Comparison of ENCODE assay signal across 1 cellular context in genomic region chr6:73577605-73578160, GRCh38.
TF ChIP-seq lines count a peak whose summit lies in the region.

No MANE protein-coding gene starts in this region.

TF ChIP-seq in neural cell, 6 proteins besides CTCF, POLR2A, EP300 and RAD21:
- TF ChIP-seq REST (IDR thresholded peaks at IDR 0.05; ENCODE audit: borderline replicate concordance) (no peak), POLR2AphosphoS5 (IDR thresholded peaks at IDR 0.05) (no peak), EZH2 (IDR thresholded peaks at IDR 0.05; ENCODE audit: borderline replicate concordance, insufficient read depth, low read length, poor library complexity, severe bottlenecking) (no peak), MXI1 (conservative IDR thresholded peaks at IDR 0.05; ENCODE audit: poor library complexity, severe bottlenecking) (no peak), TAF1 (IDR thresholded peaks at IDR 0.05; ENCODE audit: low read depth) (no peak), SMC3 (conservative IDR thresholded peaks at IDR 0.05; ENCODE audit: poor library complexity) (no peak)
